Comparison of ENCODE assay signal across 24 cellular contexts in the genomic region with DNA sequence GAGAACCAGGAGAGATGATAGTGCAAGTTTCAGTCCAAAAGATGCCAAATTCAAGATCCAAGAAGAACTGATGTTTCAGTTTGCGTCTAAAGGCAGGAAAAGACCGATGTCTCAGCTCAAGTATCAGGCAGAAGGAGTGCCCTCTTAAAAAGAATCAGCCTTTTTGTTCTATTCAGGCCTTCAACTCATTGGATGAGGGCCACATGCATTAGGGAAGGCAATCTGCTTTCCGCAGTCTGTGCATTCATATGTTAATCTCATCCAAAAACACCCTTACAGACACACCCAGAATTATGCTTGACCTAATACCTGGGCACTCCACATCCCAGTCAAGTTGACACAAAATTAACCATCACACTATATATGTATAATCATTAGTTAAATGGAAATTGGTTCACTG.
"Had no signal": no experiment of that assay in that cellular context is flagged by ENCODE, and none has a peak within 500 bp of the region (broad histone marks: within the 10 kb centered on the region; RNA-seq: fewer than 3 reads in every experiment).

No MANE protein-coding gene starts in this region.

- H3K27ac Mint-ChIP-seq: activated naive CD8-positive, alpha-beta T cell; natural killer cell; stimulated activated naive B cell treated with anti-CD40 and anti-IgM and Interleukin-4, amounts not matched to agents 10 μg/mL and 1 μg/mL and 100 μg/mL, for 72 hours; T-helper 2 cell treated with Interferon-gamma antibody and Interleukin-4, amounts not matched to agents 5 μg/mL and 100 μg/mL, for 36 hours had no signal

- H3K79me2 ChIP-seq: hepatocyte had no signal

- H3K4me1 Mint-ChIP-seq: central memory CD8-positive, alpha-beta T cell; natural killer cell; stimulated activated naive B cell treated with anti-CD40 and anti-IgM and Interleukin-4, amounts not matched to agents 10 μg/mL and 1 μg/mL and 100 μg/mL, for 72 hours had no signal

- H3K27ac ChIP-seq: adrenal gland, ascending aorta, breast epithelium, left ventricle myocardium inferior, neutrophil, ovary, psoas muscle, right atrium auricular region, transverse colon, WERI-Rb-1 had no signal

- ATAC-seq: natural killer cell; psoas muscle; stimulated activated naive B cell treated with anti-CD40 and anti-IgM and Interleukin-4, amounts not matched to agents 10 μg/mL and 1 μg/mL and 100 μg/mL, for 72 hours had no signal

- DNase-seq: activated CD4-positive, alpha-beta T cell treated with anti-CD3 and anti-CD28 coated beads for 1 hour; activated CD4-positive, alpha-beta T cell treated with anti-CD3 and anti-CD28 coated beads, Interleukin-2, amount 50 U/mL, for 1 hour; activated T-cell treated with anti-CD3 and anti-CD28 coated beads, Interleukin-2, amount 50 U/mL, for 1 hour; adrenal gland; effector memory CD4-positive, alpha-beta T cell; foreskin melanocyte; left ventricle myocardium inferior; midbrain; natural killer cell; ovary; psoas muscle; stimulated activated CD8-positive, alpha-beta memory T cell treated with anti-CD3 and anti-CD28 coated beads, Interleukin-4, amount 100 ng/mL, for 48 hours; stimulated activated naive B cell treated with anti-CD40 and anti-IgM and Interleukin-4, amounts not matched to agents 10 μg/mL and 1 μg/mL and 100 μg/mL, for 72 hours; transverse colon; WERI-Rb-1 had no signal

- H3K4me3 ChIP-seq: adrenal gland, ascending aorta, breast epithelium, hepatocyte, left ventricle myocardium inferior, ovary, psoas muscle, right atrium auricular region, skin epidermis, transverse colon had no signal

- H3K27me3 ChIP-seq: adrenal gland, ascending aorta, breast epithelium, hepatocyte, neutrophil, ovary, right atrium auricular region, transverse colon had no signal

- H3K9me3 ChIP-seq: adrenal gland, ascending aorta, breast epithelium, left ventricle myocardium inferior, neutrophil, ovary, psoas muscle, right atrium auricular region, transverse colon had no signal

- H3K4me1 ChIP-seq: adrenal gland, ascending aorta, breast epithelium, left ventricle myocardium inferior, psoas muscle, right atrium auricular region had no signal

- H3K9me3 Mint-ChIP-seq: central memory CD8-positive, alpha-beta T cell; natural killer cell; stimulated activated naive B cell treated with anti-CD40 and anti-IgM and Interleukin-4, amounts not matched to agents 10 μg/mL and 1 μg/mL and 100 μg/mL, for 72 hours; T-helper 2 cell treated with Interferon-gamma antibody and Interleukin-4, amounts not matched to agents 5 μg/mL and 100 μg/mL, for 36 hours had no signal

- H3K4me3 Mint-ChIP-seq: activated naive CD8-positive, alpha-beta T cell; central memory CD8-positive, alpha-beta T cell; natural killer cell; stimulated activated naive B cell treated with anti-CD40 and anti-IgM and Interleukin-4, amounts not matched to agents 10 μg/mL and 1 μg/mL and 100 μg/mL, for 72 hours; T-helper 2 cell treated with Interferon-gamma antibody and Interleukin-4, amounts not matched to agents 5 μg/mL and 100 μg/mL, for 36 hours had no signal

- H3K27me3 Mint-ChIP-seq: central memory CD8-positive, alpha-beta T cell had no signal

- H3K36me3 Mint-ChIP-seq: activated naive CD8-positive, alpha-beta T cell; natural killer cell; stimulated activated naive B cell treated with anti-CD40 and anti-IgM and Interleukin-4, amounts not matched to agents 10 μg/mL and 1 μg/mL and 100 μg/mL, for 72 hours had no signal

- H3K36me3 ChIP-seq: ascending aorta, breast epithelium, left ventricle myocardium inferior, neutrophil, ovary, right atrium auricular region, transverse colon, WERI-Rb-1 had no signal
